In the genomic region with DNA sequence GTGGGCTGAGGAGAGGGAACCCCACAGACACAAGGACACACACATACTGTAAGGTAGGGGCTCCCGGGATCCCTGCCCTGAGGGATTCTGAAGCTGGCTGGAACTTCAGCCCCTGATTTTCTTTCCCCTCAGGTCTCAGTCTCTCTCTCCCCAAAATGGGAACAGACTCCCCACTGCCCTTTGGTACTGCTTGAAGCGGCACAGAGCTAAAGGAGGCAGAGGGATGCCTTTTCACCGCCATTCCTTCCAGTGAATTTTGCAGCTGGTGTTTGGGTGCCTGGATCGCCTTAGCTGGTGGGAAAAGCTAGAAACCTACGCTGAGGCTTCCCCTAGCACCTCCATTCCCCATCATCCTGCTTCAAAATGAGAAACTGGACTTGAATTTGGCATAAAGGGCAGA, we compare ENCODE assay signal across 10 cellular contexts. TPM values are rescaled to one million over a fixed set of nuclear protein-coding genes. Genes with fewer than 3 reads are reported as not detected.
DNase-seq lines count a peak whose midpoint lies in the region; ATAC-seq and TF ChIP-seq lines count a peak whose summit lies in the region.
"Had no signal": no experiment of that assay in that cellular context is flagged by ENCODE, and none has a peak within 500 bp of the region (broad histone marks: within the 10 kb centered on the region; RNA-seq: fewer than 3 reads in every experiment).

No MANE protein-coding gene starts in this region.

- H3K36me3 ChIP-seq in Caco-2 (ENCODE audit: control insufficient read depth, insufficient read depth, low read length) (no peaks in the 10 kb centered on the region), Peyer's patch (no peaks in the 10 kb centered on the region), psoas muscle (ENCODE audit: insufficient read depth in 1 of 2, low read depth in 1 of 2) (no peaks in the 10 kb centered on the region)

- H3K4me1 Mint-ChIP-seq in Caco-2 (ENCODE audit: low read depth, unreplicated experiment): peaks cover 32% of the 10 kb centered on the region

- WGBS in psoas muscle, 3 donors: 32 to 35% (median 34%) methylated on average over 5 of the region's 5 CpGs

- H3K4me3 ChIP-seq in Caco-2 (ENCODE audit: low read depth, low read length) (no peak overlapping the region), Peyer's patch (peak overlapping the region in 3 of 4 donors; percentile 37 to 44 (median 41)), epithelial cell of proximal tubule (ENCODE audit: low read depth, low read length) (peak overlapping the region; percentile 64), psoas muscle (peak overlapping the region; percentile 32)

- intact Hi-C loops in Caco-2 (cut with micrococcal nuclease; ENCODE audit: unreplicated experiment) (no loop called here), psoas muscle (cut with DNase I) (no loop called here)

- H3K4me3 Mint-ChIP-seq in Caco-2 (ENCODE audit: unreplicated experiment): peak overlapping the region; percentile 30

- no peaks in the 10 kb centered on the region for H3K9me3 Mint-ChIP-seq in Caco-2 (ENCODE audit: unreplicated experiment)

- TF ChIP-seq CTCF in Caco-2 (IDR thresholded peaks at IDR 0.05; ENCODE audit: insufficient read depth in 1 of 2, low read depth in 1 of 2, low read length in 1 of 2, severe bottlenecking in 1 of 2, unreplicated experiment in 1 of 2) (no peak), Peyer's patch (IDR thresholded peaks at IDR 0.05) (no peak), epithelial cell of proximal tubule (conservative IDR thresholded peaks at IDR 0.05; ENCODE audit: low read depth, low read length) (no peak), psoas muscle (IDR thresholded peaks at IDR 0.05) (no peak)

- CTCF ChIA-PET in Caco-2 (lab: Charles Lee): interaction anchor here (0.6 to 1.1 kb wide), 4 partner anchors 12 to 179 kb away, joined by 3 to 7 read pairs (median 4); no protein-coding TSS in a partner anchor

- POLR2A ChIA-PET in Caco-2 (lab: Charles Lee): interaction anchor here (0.9 kb wide), 1 partner anchor 15 kb away, joined by 5 read pairs; the partner anchor contains the start of gene C10orf95

- H3K27ac ChIP-seq in Peyer's patch (peak overlapping the region; percentile 34 to 71 (median 48)), psoas muscle (no peak overlapping the region)

- DNase-seq in Caco-2 (no peak), Peyer's patch (no peak), epithelial cell of proximal tubule (ENCODE audit: low read depth) (no peak), psoas muscle (peak in 1 of 2 donors; percentile 7), middle frontal gyrus (ENCODE audit: extremely low spot score, low spot score) (no peak), NCI-H1048 (lab: John Stamatoyannopoulos, UW) (no peak), DMS53 treated with DMSO at 0.1 percent for 48 hours (lab: John Stamatoyannopoulos, UW; ENCODE audit: unreplicated experiment) (no peak)
- DNase-seq: MG63 had no signal

- H3K36me3 Mint-ChIP-seq in Caco-2 (ENCODE audit: insufficient read depth, unreplicated experiment): no peaks in the 10 kb centered on the region

- no peaks in the 10 kb centered on the region for H3K27me3 Mint-ChIP-seq in Caco-2 (ENCODE audit: insufficient read depth, unreplicated experiment)

- H3K27ac Mint-ChIP-seq in Caco-2 (ENCODE audit: unreplicated experiment): peak overlapping the region; percentile 61

- no TSS peak for BruUV-seq in Caco-2 (replicated peaks; lab: Mats Ljungman, UMichigan)

- TF ChIP-seq POLR2A in Peyer's patch (IDR thresholded peaks at IDR 0.05): no peak

- H3K27me3 ChIP-seq in Caco-2 (replicated peaks; ENCODE audit: control insufficient read depth, insufficient read depth, low read length) (no peaks in the 10 kb centered on the region), Peyer's patch (no peaks in the 10 kb centered on the region), psoas muscle (ENCODE audit: insufficient read depth in 3 of 3, low read length in 2 of 3) (peaks cover 0 to 16% (median 3%) of the 10 kb centered on the region in 3 donors)
- H3K27me3 ChIP-seq: MG63 had no signal

- H3K4me1 ChIP-seq in Caco-2 (peaks cover 11% of the 10 kb centered on the region), Peyer's patch (peaks cover 0 to 40% (median 2%) of the 10 kb centered on the region in 4 donors), psoas muscle (peaks cover 7% of the 10 kb centered on the region)

- ATAC-seq in psoas muscle: no peak
- ATAC-seq in GM18867 (IDR thresholded peaks at IDR 0.05; ENCODE audit: unreplicated experiment): no peak

- no peaks in the 10 kb centered on the region for H3K9me3 ChIP-seq in Caco-2
- no peaks in the 10 kb centered on the region for H3K9me3 ChIP-seq in Peyer's patch
- no peaks in the 10 kb centered on the region for H3K9me3 ChIP-seq in psoas muscle
- H3K9me3 ChIP-seq: MG63 had no signal

RNA-seq across cellular contexts. Expression of gene CUEDC2, which starts 2.7 kb away (rescaled TPM):
- total RNA-seq in Caco-2 (2022) (32.1 and 32.6 TPM in 2 replicates), Peyer's patch (10 to 100 TPM in 3 of 4 donors, 1 to 10 TPM in 1; 8.9 to 56.9 (median 29.3) TPM), epithelial cell of proximal tubule (77.8 and 98.5 TPM in 2 replicates), psoas muscle (10 to 100 TPM; 53.3 to 81.9 (median 73.3) TPM)
- 100 to 1,000 TPM in 1 of 3 donors, 10 to 100 TPM in 2; 56.3 to 103 (median 77.2) TPM for polyA plus RNA-seq in psoas muscle

RNA-seq across cellular contexts. Expression of gene FBXL15, which starts 14.5 kb away (rescaled TPM):
- total RNA-seq in Caco-2 (2022): 7.9 and 8.6 TPM in 2 replicates
- total RNA-seq in Peyer's patch: 10 to 100 TPM; 36.9 to 57.8 (median 44.8) TPM
- total RNA-seq in epithelial cell of proximal tubule: 23.8 and 34.6 TPM in 2 replicates
- 10 to 100 TPM in 2 of 4 donors, 1 to 10 TPM in 2; 7.9 to 13.3 (median 9.5) TPM for total RNA-seq in psoas muscle
- 10 to 100 TPM; 10.8 to 14.8 (median 13.0) TPM for polyA plus RNA-seq in psoas muscle

RNA-seq across cellular contexts. Expression of gene C10orf95, which starts 16.2 kb away (rescaled TPM):
- total RNA-seq in Caco-2 (2022): 0.82 and 0.86 TPM in 2 replicates
- total RNA-seq in Peyer's patch: 1 to 10 TPM in 1 of 4 donors, under 1 TPM in 1, not detected in 2; 0.85 to 2.8 TPM
- 2.2 and 10.3 TPM in 2 replicates for total RNA-seq in epithelial cell of proximal tubule
- not detected for total RNA-seq in psoas muscle
- polyA plus RNA-seq in psoas muscle: under 1 TPM in 1 of 3 donors, not detected in 2; 0.01 TPM
- total RNA-seq: G401 had no signal

RNA-seq across cellular contexts. Expression of gene PSD, which starts 16.5 kb away (rescaled TPM):
- total RNA-seq in Caco-2 (2022): 2.8 and 3.8 TPM in 2 replicates
- 10 to 100 TPM in 1 of 4 donors, 1 to 10 TPM in 2, not detected in 1; 1.6 to 14.3 (median 6.3) TPM for total RNA-seq in Peyer's patch
- 0.43 and 0.52 TPM in 2 replicates for total RNA-seq in epithelial cell of proximal tubule
- total RNA-seq in psoas muscle: 1 to 10 TPM in 1 of 4 donors, under 1 TPM in 3; 0.15 to 1.7 (median 0.51) TPM
- polyA plus RNA-seq in psoas muscle: 1 to 10 TPM in 1 of 3 donors, under 1 TPM in 1, not detected in 1; 0.25 to 1.0 TPM

RNA-seq across cellular contexts. Expression of gene NFKB2, which starts 39.6 kb away (rescaled TPM):
- total RNA-seq in Caco-2 (2022) (35.1 and 36.5 TPM in 2 replicates), Peyer's patch (10 to 100 TPM in 3 of 4 donors, 1 to 10 TPM in 1; 6.5 to 22.9 (median 19.2) TPM), epithelial cell of proximal tubule (73.9 and 84.9 TPM in 2 replicates), psoas muscle (10 to 100 TPM; 11.3 to 86.0 (median 12.7) TPM)
- 10 to 100 TPM in 2 of 3 donors, 1 to 10 TPM in 1; 8.3 to 13.2 (median 10.9) TPM for polyA plus RNA-seq in psoas muscle
